In the genomic region with DNA sequence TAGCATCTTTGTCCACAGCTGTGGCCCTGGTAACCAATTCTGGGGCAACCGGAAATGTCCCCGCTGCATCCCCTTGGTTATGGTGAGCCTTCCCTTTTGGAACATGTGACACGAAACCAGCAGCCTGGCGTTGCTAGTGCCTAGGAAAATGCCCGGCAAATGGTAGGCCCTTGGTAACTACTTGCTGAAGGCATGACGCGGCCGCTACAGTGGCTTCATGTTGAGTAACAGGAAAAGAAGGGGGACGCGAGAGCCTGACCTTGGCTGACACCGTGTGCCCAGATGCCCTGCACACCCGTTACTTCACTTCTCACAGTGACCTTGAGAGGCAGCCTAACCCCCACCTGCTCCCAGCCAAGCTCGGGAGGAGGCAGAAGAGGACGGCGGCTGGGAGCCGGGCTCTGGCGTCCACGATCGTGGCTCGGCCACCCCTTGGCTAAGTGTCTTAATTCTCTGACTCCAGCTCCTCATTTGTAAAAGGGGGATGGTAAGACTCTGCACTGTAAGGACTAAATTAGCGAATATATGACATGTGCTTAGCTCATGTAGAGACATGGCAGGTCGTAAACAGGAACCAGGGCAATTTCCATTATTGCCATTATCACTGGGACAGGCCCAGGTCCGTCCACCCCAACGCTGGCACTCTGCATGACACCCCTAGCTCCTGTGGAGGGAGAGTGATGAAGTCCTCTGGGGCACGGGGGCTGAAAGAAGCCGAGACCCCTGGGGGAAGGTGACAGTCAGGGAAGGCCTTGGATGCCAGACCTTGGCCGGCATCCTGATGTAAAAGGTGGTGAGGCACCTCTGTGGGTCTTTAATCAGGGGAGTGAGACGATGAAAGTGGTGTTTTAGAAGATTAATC, we compare ENCODE assay signal across 1 cellular context.
TF ChIP-seq lines count a peak whose summit lies in the region.

No MANE protein-coding gene starts in this region.

TF ChIP-seq in H1, 55 proteins besides CTCF, POLR2A, EP300 and RAD21:
- TF ChIP-seq CHD2 (IDR thresholded peaks at IDR 0.05; ENCODE audit: low read length) (no peak), JUN (IDR thresholded peaks at IDR 0.05; ENCODE audit: low read depth, low read length) (no peak), JUND (IDR thresholded peaks at IDR 0.05; ENCODE audit: low read length) (no peak), SP1 (IDR thresholded peaks at IDR 0.05; ENCODE audit: low read depth, low read length) (no peak), SP4 (IDR thresholded peaks at IDR 0.05; ENCODE audit: low read length) (no peak), CTBP2 (IDR thresholded peaks at IDR 0.05; ENCODE audit: borderline replicate concordance, insufficient read depth, insufficient read length, low read length) (no peak), TEAD4 (IDR thresholded peaks at IDR 0.05; ENCODE audit: low read depth, low read length) (no peak), SRF (IDR thresholded peaks at IDR 0.05; ENCODE audit: low read depth, low read length) (no peak), SIN3A (conservative IDR thresholded peaks at IDR 0.05 in 1 of 2, IDR thresholded peaks at IDR 0.05 in 1 of 2; ENCODE audit: low read depth in 1 of 2, low read length in 2 of 2) (no peak), KDM4A (IDR thresholded peaks at IDR 0.05; ENCODE audit: low read depth, low read length, severe bottlenecking) (no peak)
- TF ChIP-seq, protein P1, sequence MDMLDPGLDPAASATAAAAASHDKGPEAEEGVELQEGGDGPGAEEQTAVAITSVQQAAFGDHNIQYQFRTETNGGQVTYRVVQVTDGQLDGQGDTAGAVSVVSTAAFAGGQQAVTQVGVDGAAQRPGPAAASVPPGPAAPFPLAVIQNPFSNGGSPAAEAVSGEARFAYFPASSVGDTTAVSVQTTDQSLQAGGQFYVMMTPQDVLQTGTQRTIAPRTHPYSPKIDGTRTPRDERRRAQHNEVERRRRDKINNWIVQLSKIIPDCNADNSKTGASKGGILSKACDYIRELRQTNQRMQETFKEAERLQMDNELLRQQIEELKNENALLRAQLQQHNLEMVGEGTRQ (IDR thresholded peaks at IDR 0.05; ENCODE audit: low read length) = no peak
- TF ChIP-seq, protein P2, sequence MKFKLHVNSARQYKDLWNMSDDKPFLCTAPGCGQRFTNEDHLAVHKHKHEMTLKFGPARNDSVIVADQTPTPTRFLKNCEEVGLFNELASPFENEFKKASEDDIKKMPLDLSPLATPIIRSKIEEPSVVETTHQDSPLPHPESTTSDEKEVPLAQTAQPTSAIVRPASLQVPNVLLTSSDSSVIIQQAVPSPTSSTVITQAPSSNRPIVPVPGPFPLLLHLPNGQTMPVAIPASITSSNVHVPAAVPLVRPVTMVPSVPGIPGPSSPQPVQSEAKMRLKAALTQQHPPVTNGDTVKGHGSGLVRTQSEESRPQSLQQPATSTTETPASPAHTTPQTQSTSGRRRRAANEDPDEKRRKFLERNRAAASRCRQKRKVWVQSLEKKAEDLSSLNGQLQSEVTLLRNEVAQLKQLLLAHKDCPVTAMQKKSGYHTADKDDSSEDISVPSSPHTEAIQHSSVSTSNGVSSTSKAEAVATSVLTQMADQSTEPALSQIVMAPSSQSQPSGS (IDR thresholded peaks at IDR 0.05; ENCODE audit: low read length) = no peak
